In the genomic region with DNA sequence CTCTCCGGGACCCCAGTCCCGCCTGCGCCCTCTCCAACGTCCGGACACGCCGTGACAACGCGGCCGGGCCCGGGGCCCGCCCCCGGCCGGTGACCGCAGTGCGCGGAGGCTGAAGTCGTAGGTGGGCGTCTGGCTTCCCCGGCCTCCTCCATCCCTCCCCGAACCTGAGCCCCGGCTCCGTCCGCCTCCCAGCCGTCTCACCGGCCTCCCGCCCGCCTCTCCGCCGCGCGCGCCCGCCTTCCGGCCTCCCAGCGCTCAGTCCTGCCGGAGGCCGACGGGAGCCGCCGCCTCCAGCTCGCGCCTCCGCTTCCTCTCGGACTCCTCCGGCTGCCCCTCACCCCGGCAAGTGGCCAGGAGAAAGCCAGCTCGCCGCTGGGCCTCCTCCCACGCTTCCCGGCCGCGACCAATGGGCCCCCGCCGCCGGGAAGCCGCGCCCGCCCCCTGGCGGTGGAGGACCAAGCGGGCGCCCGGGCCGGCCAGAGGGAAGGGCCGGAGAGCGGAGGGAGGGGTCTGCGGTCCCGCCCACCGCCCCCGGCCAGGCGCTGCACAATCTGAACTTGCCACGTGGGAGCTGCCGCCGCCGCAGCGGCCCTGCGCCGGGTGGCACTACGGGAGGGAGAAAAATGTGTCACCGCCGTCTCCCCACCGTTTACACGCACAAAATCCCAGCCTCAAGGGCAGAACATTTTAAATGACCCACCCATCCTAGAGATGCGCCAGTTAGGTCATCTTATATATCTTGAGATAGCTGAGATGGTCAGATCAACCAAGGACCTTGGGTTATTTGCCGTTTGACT, we compare ENCODE assay signal across 8 cellular contexts. TPM values are rescaled to one million over a fixed set of nuclear protein-coding genes. Genes with fewer than 3 reads are reported as not detected.
DNase-seq lines count a peak whose midpoint lies in the region; ATAC-seq, FAIRE-seq and TF ChIP-seq lines count a peak whose summit lies in the region.

A gene with protein sequence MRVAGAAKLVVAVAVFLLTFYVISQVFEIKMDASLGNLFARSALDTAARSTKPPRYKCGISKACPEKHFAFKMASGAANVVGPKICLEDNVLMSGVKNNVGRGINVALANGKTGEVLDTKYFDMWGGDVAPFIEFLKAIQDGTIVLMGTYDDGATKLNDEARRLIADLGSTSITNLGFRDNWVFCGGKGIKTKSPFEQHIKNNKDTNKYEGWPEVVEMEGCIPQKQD (minus strand): TSS at position 348 of the 797 bp plus-strand sequence. CDS start 13,339 bp downstream, outside the sequence.

- H3K4me1 ChIP-seq in keratinocyte (ENCODE audit: control insufficient read depth, extremely low read depth, insufficient read depth, low read length): peaks cover 7% of the 10 kb centered on the region

- dilution Hi-C loops in keratinocyte (cut with MboI; ENCODE audit: extremely low pct_ligation_motif_present, low sequenced_read_pairs): loop anchor here (25.0 kb wide), 1 partner anchor 166 kb away; no protein-coding TSS in a partner anchor

- peak within 1 kb of the TSS; percentile 82 for H3K4me3 Mint-ChIP-seq in central memory CD8-positive, alpha-beta T cell

- H3K4me2 ChIP-seq in keratinocyte (ENCODE audit: control insufficient read depth, extremely low read depth, insufficient read depth, low read depth, low read length): peak within 1 kb of the TSS; percentile 97

- no peaks in the 10 kb centered on the region for H3K9me1 ChIP-seq in keratinocyte (ENCODE audit: control insufficient read depth, extremely low read depth, insufficient read depth, low read length)

- peak; percentile 5 for FAIRE-seq in keratinocyte (lab: Jason Lieb, UNC)

- no peaks in the 10 kb centered on the region for H3K9me3 ChIP-seq in keratinocyte (ENCODE audit: control insufficient read depth, low read depth, low read length)

- H3K4me1 Mint-ChIP-seq in central memory CD8-positive, alpha-beta T cell: peaks cover 18% of the 10 kb centered on the region

- DNase-seq in AG09309 (ENCODE audit: low read depth) (peak; percentile 57), NCI-H226 (peak; percentile 91), keratinocyte (ENCODE audit: low read depth, low spot score) (peak; percentile 21)
- DNase-seq in activated CD4-positive, CD25-positive, alpha-beta regulatory T cell treated with anti-CD3 and anti-CD28 coated beads, Interleukin-2, amount 50 U/mL, for 16 hours (ENCODE audit: low read depth, low spot score): peak; percentile 63
- DNase-seq in central memory CD8-positive, alpha-beta T cell (ENCODE audit: low spot score in 2 of 2): peak; percentile 57 to 58
- peak; percentile 67 to 85 for DNase-seq in stimulated activated CD4-positive, alpha-beta T cell treated with anti-CD3 and anti-CD28 coated beads, Interleukin-15, amount 100 ng/mL, for 1 hour (ENCODE audit: low read depth in 1 of 2, low spot score in 1 of 2)

- peak within 1 kb of the TSS; percentile 92 for H2AFZ ChIP-seq in keratinocyte (ENCODE audit: control insufficient read depth, low read length)

- H3K27ac Mint-ChIP-seq in central memory CD8-positive, alpha-beta T cell (ENCODE audit: low read depth): peak within 1 kb of the TSS; percentile 77

- TF ChIP-seq CTCF in AG09309 (IDR thresholded peaks at IDR 0.05; ENCODE audit: control insufficient read depth, insufficient read depth, low read depth, low read length, missing control alignments): peak; percentile 53
- peak; percentile 54 to 72 (median 65) for TF ChIP-seq CTCF in keratinocyte (optimal IDR thresholded peaks at IDR 0.05 in 1 of 3, IDR thresholded peaks at IDR 0.05 in 1 of 3, conservative IDR thresholded peaks at IDR 0.05 in 1 of 3; ENCODE audit: extremely low read depth in 1 of 3, insufficient read depth in 2 of 3, low read length in 3 of 3)

- H3K9me3 Mint-ChIP-seq in central memory CD8-positive, alpha-beta T cell: no peaks in the 10 kb centered on the region

- peak within 1 kb of the TSS; percentile 75 for H3K4me3 ChIP-seq in AG09309 (ENCODE audit: control insufficient read depth, low read depth, low read length)
- peak within 1 kb of the TSS; percentile 83 to 95 (median 93) for H3K4me3 ChIP-seq in keratinocyte (ENCODE audit: control insufficient read depth in 2 of 3, extremely low read depth in 1 of 3, insufficient read depth in 2 of 3, low read depth in 1 of 3, low read length in 3 of 3)

- H3K36me3 ChIP-seq in keratinocyte (ENCODE audit: control insufficient read depth in 2 of 2, extremely low read depth in 1 of 2, insufficient read depth in 2 of 2, low read length in 2 of 2): peaks cover 2 to 10% of the 10 kb centered on the region in 2 experiments

- no peaks in the 10 kb centered on the region for H4K20me1 ChIP-seq in keratinocyte (ENCODE audit: control insufficient read depth, extremely low read depth, insufficient read depth, low read length)

- H3K36me3 Mint-ChIP-seq in central memory CD8-positive, alpha-beta T cell (ENCODE audit: insufficient read depth): no peaks in the 10 kb centered on the region

- peak within 1 kb of the TSS; percentile 78 for H3K27ac ChIP-seq in keratinocyte (ENCODE audit: control insufficient read depth, insufficient read depth, low read length)

- peaks cover 46% of the 10 kb centered on the region for H3K79me2 ChIP-seq in keratinocyte (ENCODE audit: control insufficient read depth, insufficient read depth, low read length)

- ATAC-seq in GM18907 (IDR thresholded peaks at IDR 0.05; ENCODE audit: unreplicated experiment) (peak; percentile 89), HG03159 (IDR thresholded peaks at IDR 0.05; ENCODE audit: unreplicated experiment) (peak; percentile 85)
- ATAC-seq in central memory CD8-positive, alpha-beta T cell (replicated peaks; ENCODE audit: extremely low read depth, poor library complexity, severe bottlenecking): peak; percentile 68

- H3K27me3 Mint-ChIP-seq in central memory CD8-positive, alpha-beta T cell: no peaks in the 10 kb centered on the region

- H3K27me3 ChIP-seq in keratinocyte (ENCODE audit: control insufficient read depth, extremely low read depth, insufficient read depth, low read length): no peaks in the 10 kb centered on the region

- H3K9ac ChIP-seq in keratinocyte (ENCODE audit: control insufficient read depth, extremely low read depth, insufficient read depth, low read length): peak within 1 kb of the TSS; percentile 83

RNA-seq across cellular contexts. Expression of the gene that starts here (rescaled TPM):
- 47.3 to 93.5 TPM (median 64.9 TPM) in 3 replicates for polyA plus RNA-seq in keratinocyte
- 43.6 TPM for polyA plus RNA-seq in keratinocyte (2011; ENCODE audit: low read depth)
- 52.9 and 88.3 TPM in 2 replicates for polyA plus RNA-seq in keratinocyte (2011; cell fraction: cytosol; rRNA removed)
- polyA plus RNA-seq in keratinocyte (2011; cell fraction: nucleus; rRNA removed): 70.6 and 102 TPM in 2 replicates
- polyA plus RNA-seq in keratinocyte (2012; ENCODE audit: low replicate concordance): 51.4 and 76.3 TPM in 2 replicates
- 1.9 to 31.0 TPM (median 11.5 TPM) in 3 replicates for polyA minus RNA-seq in keratinocyte
- 24.0 TPM for polyA minus RNA-seq in keratinocyte (2011; cell fraction: cytosol; rRNA and poly(A)+ RNA removed)
- 32.8 and 56.0 TPM in 2 replicates for polyA minus RNA-seq in keratinocyte (2011; cell fraction: nucleus; rRNA and poly(A)+ RNA removed)

Comparison
In these comparisons a context has a peak if more than half of its experiments do, and no peak if none do; other contexts are left out.
1. Peak in every context shown above with its lines: DNase-seq, ATAC-seq, H3K4me3 ChIP-seq and H3K27ac ChIP-seq.
2. DNase-seq: peak in every context shown above with its lines; median percentile 91 in NCI-H226; 76 in stimulated activated CD4-positive, alpha-beta T cell treated with anti-CD3 and anti-CD28 coated beads, Interleukin-15, amount 100 ng/mL, for 1 hour; 63 in activated CD4-positive, CD25-positive, alpha-beta regulatory T cell treated with anti-CD3 and anti-CD28 coated beads, Interleukin-2, amount 50 U/mL, for 16 hours; 58 in central memory CD8-positive, alpha-beta T cell; 57 in AG09309; 21 in keratinocyte.